ENCODE assay signal across 16 cellular contexts in the genomic region with DNA sequence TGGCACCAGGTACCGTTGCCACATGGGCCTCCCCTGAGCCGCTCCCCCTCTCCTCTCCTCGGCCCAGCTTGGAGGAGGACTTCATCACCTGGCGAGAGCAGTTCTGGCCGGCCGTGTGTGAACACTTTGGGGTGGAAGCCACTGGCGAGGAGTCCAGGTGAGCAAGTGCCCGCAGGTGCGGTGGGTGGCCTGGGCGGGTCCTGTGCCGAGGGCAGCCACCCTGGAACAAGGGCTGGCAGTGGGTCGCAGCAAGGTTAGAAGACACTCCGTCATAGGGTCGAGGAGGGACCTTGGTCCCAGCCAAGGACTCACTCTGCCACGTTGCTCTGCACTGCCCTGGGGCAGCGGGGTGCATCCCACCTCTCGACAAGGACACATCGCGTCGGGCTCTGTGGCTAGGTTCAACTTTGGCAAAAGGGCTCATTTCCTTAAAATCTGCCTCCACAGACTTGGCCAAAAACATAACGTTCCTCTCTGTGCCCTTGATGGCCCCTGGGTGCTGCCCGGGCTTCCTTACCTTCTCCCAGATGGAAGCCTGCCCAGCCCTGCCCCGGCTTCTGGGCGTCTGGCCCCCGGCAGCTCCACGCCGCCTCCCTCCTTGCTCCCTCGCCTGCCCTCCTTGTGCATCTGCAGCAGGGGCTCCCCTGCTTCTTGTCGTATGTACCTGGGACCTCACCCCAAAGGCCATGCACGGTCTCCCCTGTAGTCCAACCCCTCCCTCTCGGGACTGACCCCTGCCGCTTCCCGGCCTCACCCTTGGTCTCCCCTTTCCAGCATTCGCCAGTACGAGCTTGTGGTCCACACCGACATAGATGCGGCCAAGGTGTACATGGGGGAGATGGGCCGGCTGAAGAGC.
"Had no signal": no experiment of that assay in that cellular context is flagged by ENCODE, and none has a peak within 500 bp of the region (broad histone marks: within the 10 kb centered on the region; RNA-seq: fewer than 3 reads in every experiment).

No MANE protein-coding gene starts in this region.

- H3K27ac Mint-ChIP-seq: activated CD4-positive, alpha-beta T cell treated with anti-CD3 and anti-CD28 coated beads, Interleukin-2, amount 10 ng/mL, durations not matched to agents 7 days and 5 days; activated T-helper 17 cell treated with anti-CD3 and anti-CD28 coated beads, Interleukin-2, amount 50 U/mL, for 72 hours; brain; immature natural killer cell; memory B cell; natural killer cell treated with Interleukin-12 subunit alpha and Interleukin-12 subunit beta and Interleukin-15 and Interleukin-18, amount 100 ng/mL, for 72 hours had no signal

- H3K9me3 ChIP-seq: esophagus squamous epithelium had no signal

- H3K4me3 ChIP-seq: esophagus squamous epithelium had no signal

- DNase-seq: activated CD4-positive, alpha-beta T cell treated with anti-CD3 and anti-CD28 coated beads, Interleukin-2, amount 10 ng/mL, durations not matched to agents 7 days and 5 days; activated CD4-positive, CD25-positive, alpha-beta regulatory T cell; activated naive CD4-positive, alpha-beta T cell treated with anti-CD3 and anti-CD28 coated beads, Interleukin-2, amount 50 U/mL, for 16 hours; activated T-cell treated with anti-CD3 and anti-CD28 coated beads for 4 hours; cerebellar nuclear complex; esophagus squamous epithelium; foreskin fibroblast; glutamatergic neuron; immature natural killer cell; occipital lobe; T-helper 2 cell; trophoblast cell had no signal

- H3K27me3 Mint-ChIP-seq: activated CD4-positive, alpha-beta T cell treated with anti-CD3 and anti-CD28 coated beads, Interleukin-2, amount 10 ng/mL, durations not matched to agents 7 days and 5 days; activated T-helper 17 cell treated with anti-CD3 and anti-CD28 coated beads, Interleukin-2, amount 50 U/mL, for 72 hours; brain; memory B cell; natural killer cell treated with Interleukin-12 subunit alpha and Interleukin-12 subunit beta and Interleukin-15 and Interleukin-18, amount 100 ng/mL, for 72 hours had no signal

- H3K27me3 ChIP-seq: esophagus squamous epithelium had no signal

- H3K36me3 Mint-ChIP-seq: natural killer cell treated with Interleukin-12 subunit alpha and Interleukin-12 subunit beta and Interleukin-15 and Interleukin-18, amount 100 ng/mL, for 72 hours had no signal

- ATAC-seq: activated T-helper 17 cell treated with anti-CD3 and anti-CD28 coated beads, Interleukin-2, amount 50 U/mL, for 72 hours; natural killer cell treated with Interleukin-12 subunit alpha and Interleukin-12 subunit beta and Interleukin-15 and Interleukin-18, amount 100 ng/mL, for 72 hours had no signal

- H3K4me1 Mint-ChIP-seq: activated CD4-positive, alpha-beta T cell treated with anti-CD3 and anti-CD28 coated beads, Interleukin-2, amount 10 ng/mL, durations not matched to agents 7 days and 5 days; activated T-helper 17 cell treated with anti-CD3 and anti-CD28 coated beads, Interleukin-2, amount 50 U/mL, for 72 hours; memory B cell had no signal

- H3K9me3 Mint-ChIP-seq: activated CD4-positive, alpha-beta T cell treated with anti-CD3 and anti-CD28 coated beads, Interleukin-2, amount 10 ng/mL, durations not matched to agents 7 days and 5 days; activated T-helper 17 cell treated with anti-CD3 and anti-CD28 coated beads, Interleukin-2, amount 50 U/mL, for 72 hours; brain; immature natural killer cell; memory B cell; natural killer cell treated with Interleukin-12 subunit alpha and Interleukin-12 subunit beta and Interleukin-15 and Interleukin-18, amount 100 ng/mL, for 72 hours had no signal

- H3K4me3 Mint-ChIP-seq: activated CD4-positive, alpha-beta T cell treated with anti-CD3 and anti-CD28 coated beads, Interleukin-2, amount 10 ng/mL, durations not matched to agents 7 days and 5 days; activated T-helper 17 cell treated with anti-CD3 and anti-CD28 coated beads, Interleukin-2, amount 50 U/mL, for 72 hours; brain; immature natural killer cell; memory B cell; natural killer cell treated with Interleukin-12 subunit alpha and Interleukin-12 subunit beta and Interleukin-15 and Interleukin-18, amount 100 ng/mL, for 72 hours had no signal
